Comparison of ENCODE assay signal across 9 cellular contexts in genomic region chr6:158654960-158655485, GRCh38. TPM values are rescaled to one million over a fixed set of nuclear protein-coding genes. Genes with fewer than 3 reads are reported as not detected.
DNase-seq lines count a peak whose midpoint lies in the region; ATAC-seq and TF ChIP-seq lines count a peak whose summit lies in the region.
"Had no signal": no experiment of that assay in that cellular context is flagged by ENCODE, and none has a peak within 500 bp of the region (broad histone marks: within the 10 kb centered on the region; RNA-seq: fewer than 3 reads in every experiment).

No MANE protein-coding gene starts in this region.

- peaks cover 74% of the 10 kb centered on the region for H3K36me3 Mint-ChIP-seq in activated CD4-positive, alpha-beta T cell treated with anti-CD3 and anti-CD28 coated beads, Interleukin-2, amount 10 ng/mL, durations not matched to agents 24 days and 14 days (ENCODE audit: low read depth)
- peaks cover 55% of the 10 kb centered on the region for H3K36me3 Mint-ChIP-seq in activated CD8-positive, alpha-beta T cell treated with anti-CD3 and anti-CD28 coated beads, Interleukin-2, amount 10 ng/mL, durations not matched to agents 7 days and 5 days (ENCODE audit: low read depth)

- no peaks in the 10 kb centered on the region for H3K9me3 ChIP-seq in right atrium auricular region
- no peaks in the 10 kb centered on the region for H3K9me3 ChIP-seq in stomach smooth muscle (ENCODE audit: control insufficient read depth in 2 of 2, low read length in 2 of 2)
- no peaks in the 10 kb centered on the region for H3K9me3 ChIP-seq in OCI-LY7 (ENCODE audit: low read length)

- TF ChIP-seq CTCF in right atrium auricular region (IDR thresholded peaks at IDR 0.05) (no peak), OCI-LY7 (conservative IDR thresholded peaks at IDR 0.05; ENCODE audit: low read length) (no peak)

- intact Hi-C loops in activated CD4-positive, alpha-beta T cell treated with anti-CD3 and anti-CD28 coated beads, Interleukin-2, amount 10 ng/mL, durations not matched to agents 24 days and 14 days (cut with micrococcal nuclease): loop anchor here (5.0 kb wide), 1 partner anchor 1193 kb away; no protein-coding TSS in a partner anchor
- intact Hi-C loops in OCI-LY7 (cut with micrococcal nuclease; ENCODE audit: unreplicated experiment): no loop called here

- H3K79me2 ChIP-seq in OCI-LY7 (ENCODE audit: insufficient read depth, low read depth, low read length): no peaks in the 10 kb centered on the region

- H3K9me2 ChIP-seq in OCI-LY7 (ENCODE audit: insufficient read depth, low read length): no peaks in the 10 kb centered on the region

- no peaks in the 10 kb centered on the region for H3K27me3 Mint-ChIP-seq in activated CD4-positive, alpha-beta T cell treated with anti-CD3 and anti-CD28 coated beads, Interleukin-2, amount 10 ng/mL, durations not matched to agents 24 days and 14 days
- H3K27me3 Mint-ChIP-seq in activated CD8-positive, alpha-beta T cell treated with anti-CD3 and anti-CD28 coated beads, Interleukin-2, amount 10 ng/mL, durations not matched to agents 7 days and 5 days (ENCODE audit: low read depth): no peaks in the 10 kb centered on the region

- no TSS peak for BruUV-seq in OCI-LY7 (replicated peaks; lab: Mats Ljungman, UMichigan)

- H3K4me3 ChIP-seq in right atrium auricular region: no peak overlapping the region
- H3K4me3 ChIP-seq in stomach smooth muscle (ENCODE audit: low read length in 2 of 2): peak overlapping the region in 1 of 2 donors; percentile 49
- H3K4me3 ChIP-seq in OCI-LY7 (ENCODE audit: low read depth, low read length, poor library complexity, severe bottlenecking): no peak overlapping the region

- ATAC-seq in activated CD8-positive, alpha-beta T cell treated with anti-CD3 and anti-CD28 coated beads, Interleukin-2, amount 10 ng/mL, durations not matched to agents 7 days and 5 days: no peak
- ATAC-seq in HG03342 (IDR thresholded peaks at IDR 0.05; ENCODE audit: unreplicated experiment): no peak

- H4K20me1 ChIP-seq in OCI-LY7 (ENCODE audit: insufficient read depth, low read length): no peaks in the 10 kb centered on the region

- no peak overlapping the region for H3K4me2 ChIP-seq in OCI-LY7 (ENCODE audit: low read length)

- H2AFZ ChIP-seq in OCI-LY7 (ENCODE audit: low read length): no peak overlapping the region

- H3K9me3 Mint-ChIP-seq in activated CD4-positive, alpha-beta T cell treated with anti-CD3 and anti-CD28 coated beads, Interleukin-2, amount 10 ng/mL, durations not matched to agents 24 days and 14 days: no peaks in the 10 kb centered on the region
- H3K9me3 Mint-ChIP-seq in activated CD8-positive, alpha-beta T cell treated with anti-CD3 and anti-CD28 coated beads, Interleukin-2, amount 10 ng/mL, durations not matched to agents 7 days and 5 days (ENCODE audit: insufficient read depth): no peaks in the 10 kb centered on the region

- H3K27ac ChIP-seq in right atrium auricular region (peak overlapping the region; percentile 80 to 86), stomach smooth muscle (ENCODE audit: low read length) (peak overlapping the region; percentile 84), OCI-LY7 (ENCODE audit: low read depth, low read length, poor library complexity, severe bottlenecking) (no peak overlapping the region)

- H3K4me3 Mint-ChIP-seq in activated CD4-positive, alpha-beta T cell treated with anti-CD3 and anti-CD28 coated beads, Interleukin-2, amount 10 ng/mL, durations not matched to agents 24 days and 14 days: peak overlapping the region; percentile 91
- H3K4me3 Mint-ChIP-seq in activated CD8-positive, alpha-beta T cell treated with anti-CD3 and anti-CD28 coated beads, Interleukin-2, amount 10 ng/mL, durations not matched to agents 7 days and 5 days: peak overlapping the region; percentile 73

- H3K4me1 ChIP-seq in right atrium auricular region (peaks cover 0 to 22% of the 10 kb centered on the region in 2 donors), stomach smooth muscle (ENCODE audit: control insufficient read depth, insufficient read depth, low read length) (peaks cover 11% of the 10 kb centered on the region), OCI-LY7 (ENCODE audit: insufficient read depth, low read length, poor library complexity, severe bottlenecking) (no peaks in the 10 kb centered on the region)

- CTCF ChIA-PET in activated CD8-positive, alpha-beta T cell treated with anti-CD3 and anti-CD28 coated beads, Interleukin-2, amount 10 ng/mL, durations not matched to agents 7 days and 5 days (lab: Charles Lee): interaction anchor here (0.8 to 1.4 kb wide), 5 partner anchors 10 to 434 kb away, joined by 3 to 7 read pairs (median 3); partner anchors contain the start of gene DYNLT1
- CTCF ChIA-PET in OCI-LY7 (lab: Charles Lee; ENCODE audit: unreplicated experiment): no interaction called here

- POLR2A ChIA-PET in activated CD8-positive, alpha-beta T cell treated with anti-CD3 and anti-CD28 coated beads, Interleukin-2, amount 10 ng/mL, durations not matched to agents 7 days and 5 days (lab: Charles Lee): interaction anchor here (1.4 kb wide), 1 partner anchor 11 kb away, joined by 4 read pairs; the partner anchor contains the start of gene DYNLT1
- POLR2A ChIA-PET in OCI-LY7 (lab: Charles Lee): interaction anchor here (0.8 kb wide), 1 partner anchor 9 kb away, joined by 3 read pairs; no protein-coding TSS in a partner anchor

- no peaks in the 10 kb centered on the region for H3K36me3 ChIP-seq in right atrium auricular region
- H3K36me3 ChIP-seq in stomach smooth muscle (ENCODE audit: control insufficient read depth in 2 of 2, insufficient read depth in 2 of 2, low read length in 2 of 2): no peaks in the 10 kb centered on the region
- H3K36me3 ChIP-seq in OCI-LY7 (ENCODE audit: insufficient read depth, low read length): no peaks in the 10 kb centered on the region

- H3K27me3 ChIP-seq in right atrium auricular region (no peaks in the 10 kb centered on the region), stomach smooth muscle (ENCODE audit: control insufficient read depth in 1 of 2, insufficient read depth in 2 of 2, low read length in 2 of 2) (no peaks in the 10 kb centered on the region)

- DNase-seq in activated CD4-positive, alpha-beta T cell treated with anti-CD3 and anti-CD28 coated beads, Interleukin-2, amount 10 ng/mL, durations not matched to agents 24 days and 14 days: peak; percentile 65
- DNase-seq in activated CD4-positive, alpha-beta T cell treated with anti-CD3 and anti-CD28 coated beads, Interleukin-2, amount 50 U/mL, for 4 hours: no peak
- no peak for DNase-seq in activated CD8-positive, alpha-beta T cell treated with anti-CD3 and anti-CD28 coated beads, Interleukin-2, amount 10 ng/mL, durations not matched to agents 7 days and 5 days
- peak; percentile 60 for DNase-seq in right atrium auricular region (ENCODE audit: low spot score)
- no peak for DNase-seq in OCI-LY7 (ENCODE audit: low spot score)
- no peak for DNase-seq in NCI-H2227 (lab: John Stamatoyannopoulos, UW; ENCODE audit: unreplicated experiment)
- DNase-seq: activated CD4-positive, alpha-beta T cell treated with anti-CD3 and anti-CD28 coated beads, Interleukin-2, amount 50 U/mL, for 1 hour had no signal

- H3K9ac ChIP-seq in stomach smooth muscle (ENCODE audit: low read length in 2 of 2): no peak overlapping the region

- peak overlapping the region; percentile 98 for H3K27ac Mint-ChIP-seq in activated CD4-positive, alpha-beta T cell treated with anti-CD3 and anti-CD28 coated beads, Interleukin-2, amount 10 ng/mL, durations not matched to agents 24 days and 14 days
- H3K27ac Mint-ChIP-seq in activated CD8-positive, alpha-beta T cell treated with anti-CD3 and anti-CD28 coated beads, Interleukin-2, amount 10 ng/mL, durations not matched to agents 7 days and 5 days: peak overlapping the region; percentile 98

- peaks cover 66% of the 10 kb centered on the region for H3K4me1 Mint-ChIP-seq in activated CD4-positive, alpha-beta T cell treated with anti-CD3 and anti-CD28 coated beads, Interleukin-2, amount 10 ng/mL, durations not matched to agents 24 days and 14 days
- peaks cover 72% of the 10 kb centered on the region for H3K4me1 Mint-ChIP-seq in activated CD8-positive, alpha-beta T cell treated with anti-CD3 and anti-CD28 coated beads, Interleukin-2, amount 10 ng/mL, durations not matched to agents 7 days and 5 days (ENCODE audit: low read depth)

RNA-seq across cellular contexts. Expression of gene SYTL3, which starts 5.2 kb away (rescaled TPM):
- 102 and 106 TPM in 2 replicates for total RNA-seq in activated CD4-positive, alpha-beta T cell treated with anti-CD3 and anti-CD28 coated beads, Interleukin-2, amount 10 ng/mL, durations not matched to agents 24 days and 14 days
- 10 to 100 TPM; 43.5 to 48.3 TPM for total RNA-seq in activated CD8-positive, alpha-beta T cell treated with anti-CD3 and anti-CD28 coated beads, Interleukin-2, amount 10 ng/mL, durations not matched to agents 7 days and 5 days
- total RNA-seq in right atrium auricular region (1 to 10 TPM; 4.2 to 5.6 TPM), OCI-LY7 (2022) (0.89 TPM in 2 replicates)
- total RNA-seq in OCI-LY7 (2014; rRNA removed; shearing (Covaris generic)): 0.32 TPM in 1 of 2 replicates, not detected in the other

RNA-seq across cellular contexts. Expression of gene DYNLT1, which starts 10.5 kb away (rescaled TPM):
- 103 and 110 TPM in 2 replicates for total RNA-seq in activated CD4-positive, alpha-beta T cell treated with anti-CD3 and anti-CD28 coated beads, Interleukin-2, amount 10 ng/mL, durations not matched to agents 24 days and 14 days
- 10 to 100 TPM; 79.0 to 86.4 TPM for total RNA-seq in activated CD8-positive, alpha-beta T cell treated with anti-CD3 and anti-CD28 coated beads, Interleukin-2, amount 10 ng/mL, durations not matched to agents 7 days and 5 days
- total RNA-seq in right atrium auricular region (10 to 100 TPM; 57.3 to 91.5 TPM), OCI-LY7 (2022) (45.8 and 49.2 TPM in 2 replicates)
- total RNA-seq in OCI-LY7 (2014; rRNA removed; shearing (Covaris generic)): 23.9 and 29.3 TPM in 2 replicates

Comparison
In these comparisons a context has a peak if more than half of its experiments do, and no peak if none do; other contexts are left out.
1. DNase-seq: peak in activated CD4-positive, alpha-beta T cell treated with anti-CD3 and anti-CD28 coated beads, Interleukin-2, amount 10 ng/mL, durations not matched to agents 24 days and 14 days (single experiment) and right atrium auricular region (single experiment); none in activated CD4-positive, alpha-beta T cell treated with anti-CD3 and anti-CD28 coated beads, Interleukin-2, amount 50 U/mL, for 4 hours (0 of 2), activated CD8-positive, alpha-beta T cell treated with anti-CD3 and anti-CD28 coated beads, Interleukin-2, amount 10 ng/mL, durations not matched to agents 7 days and 5 days (single experiment), OCI-LY7 (single experiment) and NCI-H2227 (single experiment).
2. RNA of gene SYTL3, which starts 5.2 kb away (total RNA-seq): 102 to 106 TPM in activated CD4-positive, alpha-beta T cell treated with anti-CD3 and anti-CD28 coated beads, Interleukin-2, amount 10 ng/mL, durations not matched to agents 24 days and 14 days and 43.5 to 48.3 TPM in activated CD8-positive, alpha-beta T cell treated with anti-CD3 and anti-CD28 coated beads, Interleukin-2, amount 10 ng/mL, durations not matched to agents 7 days and 5 days; 4.2 to 5.6 TPM in right atrium auricular region and 0.32 to 0.89 TPM in OCI-LY7; every median in the first group is over 4 times any median in the second.